31 cellular contexts compared by ENCODE assay signal in genomic region chr7:5320391-5320790, GRCh38.
"Had no signal": no experiment of that assay in that cellular context is flagged by ENCODE, and none has a peak within 500 bp of the region (broad histone marks: within the 10 kb centered on the region; RNA-seq: fewer than 3 reads in every experiment).

No MANE protein-coding gene starts in this region.

- H3K36me3 ChIP-seq: WERI-Rb-1 had no signal

- DNase-seq: activated CD4-positive, alpha-beta T cell treated with anti-CD3 and anti-CD28 coated beads, Interleukin-2, amount 10 ng/mL, durations not matched to agents 7 days and 5 days; activated CD4-positive, alpha-beta T cell treated with anti-CD3 and anti-CD28 coated beads, Interleukin-2, amount 50 U/mL, for 48 hours; activated CD8-positive, alpha-beta T cell treated with anti-CD3 and anti-CD28 coated beads, Interleukin-2, amount 10 ng/mL, durations not matched to agents 7 days and 5 days; activated gamma-delta T cell treated with Interleukin-2 at 50 U/mL for 16 hours; activated naive CD4-positive, alpha-beta T cell treated with anti-CD3 and anti-CD28 coated beads for 36 hours; activated naive CD8-positive, alpha-beta T cell treated with anti-CD3 and anti-CD28 coated beads, Interleukin-2, amount 50 U/mL, for 24 hours; activated T-cell treated with anti-CD3 and anti-CD28 coated beads, Interleukin-2, amount 50 U/mL, for 4 hours; aorta; brain microvascular endothelial cell; central memory CD4-positive, alpha-beta T cell; MM.1S; MV-4-11; NCI-H1092; NCI-H1436 treated with DMSO at 0.1 percent for 48 hours; NCI-H1694 treated with DMSO at 0.1 percent for 48 hours; NCI-H2029; NCI-H345; NCI-H526; NCI-H748 treated with DMSO at 0.1 percent for 48 hours; NK-92 treated with Interleukin-12 subunit alpha and Interleukin-12 subunit beta, amount 100 ng/mL, for 24 hours; PC-3; Right ventricle myocardium superior; SW 1271; T-helper 1 cell; T-helper 2 cell; T-helper 9 cell; WERI-Rb-1 had no signal

- H3K9ac ChIP-seq: KMS-11 had no signal

- H3K27me3 Mint-ChIP-seq: activated CD4-positive, alpha-beta T cell treated with anti-CD3 and anti-CD28 coated beads, Interleukin-2, amount 10 ng/mL, durations not matched to agents 7 days and 5 days; activated naive CD8-positive, alpha-beta T cell; activated naive CD8-positive, alpha-beta T cell treated with anti-CD3 and anti-CD28 coated beads, Interleukin-2, amount 50 U/mL, for 24 hours had no signal

- H3K4me2 ChIP-seq: KMS-11 had no signal

- H3K27ac Mint-ChIP-seq: activated CD4-positive, alpha-beta T cell treated with anti-CD3 and anti-CD28 coated beads, Interleukin-2, amount 10 ng/mL, durations not matched to agents 7 days and 5 days; activated CD8-positive, alpha-beta T cell treated with anti-CD3 and anti-CD28 coated beads, Interleukin-2, amount 10 ng/mL, durations not matched to agents 7 days and 5 days; activated naive CD4-positive, alpha-beta T cell treated with anti-CD3 and anti-CD28 coated beads for 36 hours; activated naive CD8-positive, alpha-beta T cell; activated naive CD8-positive, alpha-beta T cell treated with anti-CD3 and anti-CD28 coated beads, Interleukin-2, amount 50 U/mL, for 24 hours; activated T-helper 1 cell treated with anti-CD3 and anti-CD28 coated beads, Interleukin-12 subunit alpha, Interleukin-12 subunit beta, Interleukin-2, Interleukin-4 antibody, amounts not matched to agents 30 ng/mL and 10 ng/mL and 1 ng/mL, durations not matched to agents 14 hours and 24 hours and 36 hours had no signal

- H3K4me1 Mint-ChIP-seq: activated CD4-positive, alpha-beta T cell treated with anti-CD3 and anti-CD28 coated beads, Interleukin-2, amount 10 ng/mL, durations not matched to agents 7 days and 5 days had no signal

- H3K27me3 ChIP-seq: brain microvascular endothelial cell had no signal

- ATAC-seq: activated CD8-positive, alpha-beta T cell treated with anti-CD3 and anti-CD28 coated beads, Interleukin-2, amount 10 ng/mL, durations not matched to agents 7 days and 5 days; activated naive CD8-positive, alpha-beta T cell treated with anti-CD3 and anti-CD28 coated beads, Interleukin-2, amount 50 U/mL, for 24 hours; activated T-cell treated with anti-CD3 and anti-CD28 coated beads, Interleukin-2, amount 50 U/mL, for 4 hours; PC-3 had no signal

- H3K27ac ChIP-seq: brain microvascular endothelial cell, KMS-11, RWPE1, WERI-Rb-1 had no signal

- H3K4me3 Mint-ChIP-seq: activated CD4-positive, alpha-beta T cell treated with anti-CD3 and anti-CD28 coated beads, Interleukin-2, amount 10 ng/mL, durations not matched to agents 7 days and 5 days; activated CD8-positive, alpha-beta T cell treated with anti-CD3 and anti-CD28 coated beads, Interleukin-2, amount 10 ng/mL, durations not matched to agents 7 days and 5 days; activated naive CD4-positive, alpha-beta T cell treated with anti-CD3 and anti-CD28 coated beads for 36 hours; activated naive CD8-positive, alpha-beta T cell; activated naive CD8-positive, alpha-beta T cell treated with anti-CD3 and anti-CD28 coated beads, Interleukin-2, amount 50 U/mL, for 24 hours; activated T-cell treated with anti-CD3 and anti-CD28 coated beads, Interleukin-2, amount 50 U/mL, for 4 hours; activated T-helper 1 cell treated with anti-CD3 and anti-CD28 coated beads, Interleukin-12 subunit alpha, Interleukin-12 subunit beta, Interleukin-2, Interleukin-4 antibody, amounts not matched to agents 30 ng/mL and 10 ng/mL and 1 ng/mL, durations not matched to agents 14 hours and 24 hours and 36 hours had no signal
